ENCODE assay signal across 22 cellular contexts in genomic region chr15:33773969-33774368, GRCh38.
DNase-seq lines count a peak whose midpoint lies in the region; ATAC-seq, FAIRE-seq and TF ChIP-seq lines count a peak whose summit lies in the region.
"Had no signal": no experiment of that assay in that cellular context is flagged by ENCODE, and none has a peak within 500 bp of the region (broad histone marks: within the 10 kb centered on the region; RNA-seq: fewer than 3 reads in every experiment).

No MANE protein-coding gene starts in this region.

- H3K27ac ChIP-seq in A549 (no peak overlapping the region), neural progenitor cell (no peak overlapping the region)
- H3K27ac ChIP-seq: 22Rv1, BLaER1 had no signal

- H3K4me1 ChIP-seq in A549 (no peaks in the 10 kb centered on the region), neural progenitor cell (peaks cover 13% of the 10 kb centered on the region)
- H3K4me1 ChIP-seq: BE2C, BLaER1 had no signal

- no peak for TF ChIP-seq POLR2A in A549 (IDR thresholded peaks at IDR 0.05; ENCODE audit: low read length)
- TF ChIP-seq POLR2A in erythroblast (IDR thresholded peaks at IDR 0.05; ENCODE audit: low read length), result no peak

- no peak for TF ChIP-seq EP300 in A549 (IDR thresholded peaks at IDR 0.05)

- H3K9me3 Mint-ChIP-seq in neural progenitor cell, result no peaks in the 10 kb centered on the region
- H3K9me3 Mint-ChIP-seq: CD4-positive, alpha-beta memory T cell; CD8-positive, alpha-beta memory T cell had no signal

- H3K36me3 ChIP-seq in neural progenitor cell, result no peaks in the 10 kb centered on the region
- H3K36me3 ChIP-seq: BE2C, BLaER1 had no signal

- no peak overlapping the region for H3K4me3 Mint-ChIP-seq in neural progenitor cell
- H3K4me3 Mint-ChIP-seq: CD14-positive monocyte; CD4-positive, alpha-beta memory T cell; CD4-positive, CD25-positive, alpha-beta regulatory T cell; CD8-positive, alpha-beta memory T cell had no signal

- H3F3A ChIP-seq in neural progenitor cell (ENCODE audit: low read depth), result no peaks in the 10 kb centered on the region

- DNase-seq in A549 (ENCODE audit: low read depth in 1 of 2, low spot score in 1 of 2), result no peak
- peak; percentile 56 for DNase-seq in ecto neural progenitor cell (ENCODE audit: low spot score)
- peak; percentile 56 for DNase-seq in neural progenitor cell (ENCODE audit: low spot score)
- DNase-seq in erythroblast (lab: John Stamatoyannopoulos, UW), result no peak
- DNase-seq: ACHN; BE2C; C1 segment of cervical spinal cord; CD4-positive, alpha-beta memory T cell; CD4-positive, CD25-positive, alpha-beta regulatory T cell; CD8-positive, alpha-beta memory T cell; COR-L47; DMS 273 treated with DMSO at 0.1 percent for 48 hours; DMS153; DMS79 treated with DMSO at 0.1 percent for 48 hours; GF-D8 had no signal

- H3K4me3 ChIP-seq in A549, result no peak overlapping the region
- no peak overlapping the region for H3K4me3 ChIP-seq in neural progenitor cell
- H3K4me3 ChIP-seq: BLaER1 had no signal

- CTCF ChIA-PET in A549 (lab: Yijun Ruan, JAX), result interaction anchor here (0.9 kb wide), 1 partner anchor 78 kb away, joined by 4 read pairs; no protein-coding TSS in a partner anchor

- no peaks in the 10 kb centered on the region for H3K27me3 ChIP-seq in neural progenitor cell
- H3K27me3 ChIP-seq: BE2C, BLaER1 had no signal

- ATAC-seq in A549 (no peak), GM19397 (IDR thresholded peaks at IDR 0.05; ENCODE audit: unreplicated experiment) (no peak)

- TF ChIP-seq CTCF in A549 (IDR thresholded peaks at IDR 0.05) (no peak), neural progenitor cell (IDR thresholded peaks at IDR 0.05) (no peak)

- H3K9me3 ChIP-seq in A549 (no peaks in the 10 kb centered on the region), neural progenitor cell (ENCODE audit: low read depth) (no peaks in the 10 kb centered on the region)
- H3K9me3 ChIP-seq: BE2C, BLaER1 had no signal

- H2AFZ ChIP-seq in neural progenitor cell (replicated peaks), result no peak overlapping the region

- H3K4me1 Mint-ChIP-seq in neural progenitor cell, result peaks cover 39% of the 10 kb centered on the region
- H3K4me1 Mint-ChIP-seq: CD14-positive monocyte; CD4-positive, alpha-beta memory T cell; CD4-positive, CD25-positive, alpha-beta regulatory T cell; CD8-positive, alpha-beta memory T cell had no signal

- WGBS in A549 (ENCODE audit: missing lambda C conversion rate), result 3% methylated on average over 3 of the region's 3 CpGs

- no peaks in the 10 kb centered on the region for H3K36me3 Mint-ChIP-seq in neural progenitor cell
- H3K36me3 Mint-ChIP-seq: CD14-positive monocyte; CD4-positive, alpha-beta memory T cell; CD4-positive, CD25-positive, alpha-beta regulatory T cell; CD8-positive, alpha-beta memory T cell had no signal

- H3K4me2 ChIP-seq in A549 (no peak overlapping the region), neural progenitor cell (peak overlapping the region; percentile 17)
- H3K4me2 ChIP-seq: BLaER1 had no signal

- FAIRE-seq in A549 (lab: Jason Lieb, UNC), result peak; percentile 49
- FAIRE-seq: G401.6, GM12891, GM19239 had no signal

- H3K79me2 ChIP-seq in neural progenitor cell (ENCODE audit: low read depth), result no peaks in the 10 kb centered on the region

- POLR2A ChIA-PET in A549 (lab: Yijun Ruan, JAX), result no interaction called here

- TF ChIP-seq RAD21 in A549 (conservative IDR thresholded peaks at IDR 0.05 in 1 of 2, IDR thresholded peaks at IDR 0.05 in 1 of 2), result no peak

- H4K20me1 ChIP-seq in neural progenitor cell (ENCODE audit: low read depth), result no peaks in the 10 kb centered on the region
- H4K20me1 ChIP-seq: BLaER1 had no signal

- H3K27me3 Mint-ChIP-seq in neural progenitor cell (ENCODE audit: insufficient read depth, low read depth), result peaks cover 3% of the 10 kb centered on the region
- H3K27me3 Mint-ChIP-seq: CD4-positive, CD25-positive, alpha-beta regulatory T cell had no signal

- H3K9ac ChIP-seq in neural progenitor cell, result no peak overlapping the region
- H3K9ac ChIP-seq: BLaER1 had no signal

- no peak overlapping the region for H3K27ac Mint-ChIP-seq in neural progenitor cell
- H3K27ac Mint-ChIP-seq: CD14-positive monocyte; CD4-positive, alpha-beta memory T cell; CD4-positive, CD25-positive, alpha-beta regulatory T cell; CD8-positive, alpha-beta memory T cell had no signal

TF ChIP-seq in A549, 52 proteins besides CTCF, POLR2A, EP300 and RAD21:
- TF ChIP-seq RNF2 (IDR thresholded peaks at IDR 0.05; ENCODE audit: borderline replicate concordance, low read depth) (0 out of 2 replicates have a peak, but pooled peaks have one; percentile 21), RFX5 (IDR thresholded peaks at IDR 0.05) (no peak), REST (IDR thresholded peaks at IDR 0.05) (no peak)

Comparison
In these comparisons a context has a peak if more than half of its experiments do, and no peak if none do; other contexts are left out.
1. DNase-seq: peak in ecto neural progenitor cell (single experiment) and neural progenitor cell (single experiment); none in A549 (0 of 2) and erythroblast (0 of 2).